Comparison of ENCODE assay signal across 25 cellular contexts in the genomic region with DNA sequence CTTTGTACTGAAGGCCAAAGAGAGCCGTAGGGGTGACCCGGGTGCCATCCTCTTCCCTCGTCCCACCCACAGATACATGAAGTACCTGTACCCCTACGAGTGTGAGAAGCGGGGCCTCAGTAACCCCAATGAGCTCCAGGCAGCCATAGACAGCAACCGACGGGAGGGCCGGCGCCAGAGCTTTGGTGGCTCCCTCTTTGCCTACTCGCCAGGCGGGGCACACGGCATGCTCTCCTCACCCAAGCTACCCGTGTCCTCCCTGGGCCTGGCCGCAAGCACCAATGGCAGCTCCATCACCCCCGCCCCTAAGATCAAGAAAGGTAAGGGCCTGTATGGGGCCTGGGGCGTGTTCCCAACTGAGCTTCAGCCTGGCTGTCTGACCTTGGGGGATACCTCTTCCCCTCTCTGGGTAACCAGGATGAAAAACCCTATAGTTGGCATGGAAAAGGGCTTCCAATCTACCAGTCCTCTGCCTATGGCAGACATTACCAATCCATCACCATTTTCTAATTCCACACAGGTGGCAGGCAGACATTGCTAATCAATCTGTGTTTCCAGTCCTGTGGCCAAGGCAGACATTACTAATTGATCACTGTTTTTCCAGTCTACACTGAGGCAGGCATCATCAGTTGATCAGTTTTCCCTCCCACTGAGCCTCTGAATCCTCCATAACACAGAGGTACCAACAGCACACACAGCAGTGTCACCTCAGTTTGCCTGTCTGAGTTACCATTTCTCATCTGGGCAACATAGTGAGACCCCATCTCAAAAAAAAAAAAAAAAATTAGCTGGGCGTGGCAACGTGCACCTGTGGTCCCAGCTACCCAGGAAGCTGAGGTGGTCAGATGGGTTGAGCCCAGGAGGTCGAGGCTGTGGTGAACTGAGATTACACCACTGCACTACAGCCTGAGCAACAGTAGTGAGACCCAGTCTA. TPM values are rescaled to one million over a fixed set of nuclear protein-coding genes. Genes with fewer than 3 reads are reported as not detected.
A peak's percentile ranks its signal among the peaks of the same experiment; 100 is the strongest.
DNase-seq lines count a peak whose midpoint lies in the region; ATAC-seq, FAIRE-seq and TF ChIP-seq lines count a peak whose summit lies in the region.
"Had no signal": no experiment of that assay in that cellular context is flagged by ENCODE, and none has a peak within 500 bp of the region (broad histone marks: within the 10 kb centered on the region; RNA-seq: fewer than 3 reads in every experiment).

No MANE protein-coding gene starts in this region.

- intact Hi-C loops in K562 (cut with micrococcal nuclease): no loop called here

- no peaks in the 10 kb centered on the region for H3K27me3 Mint-ChIP-seq in mesothelial cell of epicardium (ENCODE audit: low read depth)
- peaks cover 3% of the 10 kb centered on the region for H3K27me3 Mint-ChIP-seq in nephron progenitor cell (ENCODE audit: low read depth, poor library complexity)
- H3K27me3 Mint-ChIP-seq: activated naive CD4-positive, alpha-beta T cell treated with anti-CD3 and anti-CD28 coated beads, Interleukin-2, amount 50 U/mL, for 24 hours; T-cell had no signal

- TF ChIP-seq CTCF in K562 (IDR thresholded peaks at IDR 0.05 in 2 of 3, conservative IDR thresholded peaks at IDR 0.05 in 1 of 3; ENCODE audit: insufficient read depth in 2 of 3, low read depth in 1 of 3, low read length in 3 of 3): no peak
- no peak for TF ChIP-seq CTCF in mesothelial cell of epicardium (IDR thresholded peaks at IDR 0.05; ENCODE audit: unreplicated experiment)
- TF ChIP-seq CTCF in nephron progenitor cell (IDR thresholded peaks at IDR 0.05): no peak

- H3K9me3 Mint-ChIP-seq in mesothelial cell of epicardium (peaks cover 4% of the 10 kb centered on the region), nephron progenitor cell (peaks cover 27% of the 10 kb centered on the region)
- H3K9me3 Mint-ChIP-seq: activated naive CD4-positive, alpha-beta T cell treated with anti-CD3 and anti-CD28 coated beads, Interleukin-2, amount 50 U/mL, for 24 hours; stimulated activated effector memory CD8-positive, alpha-beta T cell treated with anti-CD3 and anti-CD28 coated beads, Interleukin-12 subunit alpha, Interleukin-12 subunit beta, amount 100 ng/mL, for 72 hours; T-cell had no signal

- no peak overlapping the region for H3K4me3 Mint-ChIP-seq in mesothelial cell of epicardium
- H3K4me3 Mint-ChIP-seq in nephron progenitor cell: no peak overlapping the region
- H3K4me3 Mint-ChIP-seq: activated naive CD4-positive, alpha-beta T cell treated with anti-CD3 and anti-CD28 coated beads, Interleukin-2, amount 50 U/mL, for 24 hours; CD14-positive monocyte; stimulated activated effector memory CD8-positive, alpha-beta T cell treated with anti-CD3 and anti-CD28 coated beads, Interleukin-12 subunit alpha, Interleukin-12 subunit beta, amount 100 ng/mL, for 72 hours; T-cell had no signal

- peaks cover 25% of the 10 kb centered on the region for H3K9me3 ChIP-seq in K562 (replicated peaks; ENCODE audit: control insufficient read depth, insufficient read depth, low read depth, low read length)
- H3K9me3 ChIP-seq: thoracic aorta had no signal

- H3K4me1 Mint-ChIP-seq in mesothelial cell of epicardium (peaks cover 17% of the 10 kb centered on the region), nephron progenitor cell (peaks cover 26% of the 10 kb centered on the region)
- H3K4me1 Mint-ChIP-seq: stimulated activated effector memory CD8-positive, alpha-beta T cell treated with anti-CD3 and anti-CD28 coated beads, Interleukin-12 subunit alpha, Interleukin-12 subunit beta, amount 100 ng/mL, for 72 hours had no signal

- H3K36me3 ChIP-seq in K562 (ENCODE audit: control insufficient read depth, insufficient read depth, low read length): peaks cover 80% of the 10 kb centered on the region

- no peak overlapping the region for H3K27ac ChIP-seq in K562 (ENCODE audit: extremely low read depth, low read depth, low read length)
- H3K27ac ChIP-seq: thoracic aorta had no signal

- H3K4me1 ChIP-seq in K562 (replicated peaks in 1 of 2; ENCODE audit: control insufficient read depth in 2 of 2, insufficient read depth in 2 of 2, low read length in 2 of 2): peaks cover 29 to 50% of the 10 kb centered on the region in 2 experiments

- TF ChIP-seq POLR2A in K562 (conservative IDR thresholded peaks at IDR 0.05): no peak

- H3K36me3 Mint-ChIP-seq in mesothelial cell of epicardium (peaks cover 31% of the 10 kb centered on the region), nephron progenitor cell (ENCODE audit: low read depth) (peaks cover 70% of the 10 kb centered on the region)

- no peak for ATAC-seq in K562
- ATAC-seq: left lobe of liver; stimulated activated effector memory CD8-positive, alpha-beta T cell treated with anti-CD3 and anti-CD28 coated beads, Interleukin-12 subunit alpha, Interleukin-12 subunit beta, amount 100 ng/mL, for 72 hours; T-cell had no signal

- H4K20me1 ChIP-seq in K562 (replicated peaks; ENCODE audit: control insufficient read depth, insufficient read depth, low read length): no peaks in the 10 kb centered on the region

- no peak overlapping the region for H2AFZ ChIP-seq in K562 (ENCODE audit: low read depth, low read length)

- FAIRE-seq in K562 (lab: Jason Lieb, UNC): peak; percentile 19
- FAIRE-seq: A204.1, colon, endothelial cell of umbilical vein, frontal cortex had no signal

- H3K27ac Mint-ChIP-seq in mesothelial cell of epicardium: peak overlapping the region; percentile 53
- H3K27ac Mint-ChIP-seq in nephron progenitor cell: no peak overlapping the region
- H3K27ac Mint-ChIP-seq: activated naive CD4-positive, alpha-beta T cell treated with anti-CD3 and anti-CD28 coated beads, Interleukin-2, amount 50 U/mL, for 24 hours; stimulated activated effector memory CD8-positive, alpha-beta T cell treated with anti-CD3 and anti-CD28 coated beads, Interleukin-12 subunit alpha, Interleukin-12 subunit beta, amount 100 ng/mL, for 72 hours; T-cell had no signal

- no peak overlapping the region for H3K4me2 ChIP-seq in K562 (ENCODE audit: insufficient read depth, low read length)

- in situ Hi-C loops in K562 (cut with MboI): no loop called here

- no peaks in the 10 kb centered on the region for H3K9me1 ChIP-seq in K562 (ENCODE audit: control insufficient read depth, insufficient read depth, low read length)

- BruUV-seq in K562 (replicated peaks; lab: Mats Ljungman, UMichigan): no TSS peak

- DNase-seq in DMS53 (lab: John Stamatoyannopoulos, UW) (peak; percentile 63), DMS53 treated with DMSO at 0.1 percent for 48 hours (lab: John Stamatoyannopoulos, UW; ENCODE audit: unreplicated experiment) (no peak), K562 (ENCODE audit: extremely low read depth in 1 of 4, low spot score in 3 of 4) (no peak), mesothelial cell of epicardium (ENCODE audit: low spot score in 2 of 2, unreplicated experiment in 2 of 2) (no peak), UCSD-AML1 (lab: John Stamatoyannopoulos, UW; ENCODE audit: unreplicated experiment) (no peak), nephron progenitor cell (no peak), iPS-NIHi11 (ENCODE audit: low spot score) (no peak)
- DNase-seq in Jurkat, Clone E6-1 (ENCODE audit: low read depth, low spot score): peak; percentile 57
- DNase-seq: activated CD4-positive, alpha-beta T cell treated with anti-CD3 and anti-CD28 coated beads, Interleukin-2, amount 50 U/mL, for 48 hours; activated T-cell treated with anti-CD3 and anti-CD28 coated beads, Interleukin-2, amount 50 U/mL, for 1 hour; DMS79; Kasumi-1; NCI-H1417 treated with DMSO at 0.1 percent for 48 hours; stimulated activated CD4-positive, alpha-beta T cell treated with anti-CD3 and anti-CD28 coated beads, Interleukin-15, amount 100 ng/mL, for 24 hours; T-cell had no signal

- peaks cover 27% of the 10 kb centered on the region for H3K79me2 ChIP-seq in K562 (ENCODE audit: control insufficient read depth, insufficient read depth, low read length)

- TF ChIP-seq EP300 in K562 (IDR thresholded peaks at IDR 0.05; ENCODE audit: low read length): no peak

- no peak overlapping the region for H3K9ac ChIP-seq in K562 (ENCODE audit: insufficient read depth in 1 of 2, low read depth in 2 of 2, low read length in 2 of 2)

- no peaks in the 10 kb centered on the region for H3K27me3 ChIP-seq in K562 (ENCODE audit: control insufficient read depth in 2 of 2, insufficient read depth in 2 of 2, low read length in 2 of 2)

- no peak for TF ChIP-seq RAD21 in K562 (CRISPR knock-in tag; conservative IDR thresholded peaks at IDR 0.05 in 1 of 2, IDR thresholded peaks at IDR 0.05 in 1 of 2)

- CTCF ChIA-PET in K562 (lab: Yijun Ruan, JAX; ENCODE audit: low intra/inter-chr PET ratio): no interaction called here

- POLR2A ChIA-PET in K562 (lab: Yijun Ruan, JAX): interaction anchor here (0.7 to 1.0 kb wide), 2 partner anchors 21 to 227 kb away, joined by 3 to 4 read pairs; no protein-coding TSS in a partner anchor

- no peak overlapping the region for H3K4me3 ChIP-seq in Jurkat, Clone E6-1 (ENCODE audit: low read length)
- H3K4me3 ChIP-seq in K562: no peak overlapping the region
- H3K4me3 ChIP-seq: thoracic aorta had no signal

- WGBS in K562 (ENCODE audit: insufficient coverage, low coverage, missing lambda C conversion rate): 93% methylated on average over 17 of the region's 19 CpGs

RNA-seq across cellular contexts. Expression of a gene that starts 19.1 kb away (rescaled TPM):
- polyA plus RNA-seq in Jurkat, Clone E6-1 (2012; ENCODE audit: insufficient read depth, insufficient read length): 93.9 TPM
- total RNA-seq in K562 (2011; cell fraction: chromatin; rRNA removed; ENCODE audit: low replicate concordance): 32.2 and 119 TPM in 2 replicates
- 140 and 174 TPM in 2 replicates for total RNA-seq in K562 (2011; cell fraction: nucleolus; rRNA removed)
- total RNA-seq in K562 (2011; cell fraction: nucleoplasm; rRNA removed): 50.0 and 55.1 TPM in 2 replicates
- total RNA-seq in K562 (2014; rRNA removed): 181 and 210 TPM in 2 replicates
- 13.0 and 15.5 TPM in 2 replicates for total RNA-seq in K562 (2014; rRNA removed; fragmentation: Illumina TruSeq; extraction: Trizol)
- 37.6 and 45.0 TPM in 2 replicates for total RNA-seq in K562 (2015; rRNA removed; fragmentation: Illumina TruSeq; extraction: Trizol)
- total RNA-seq in K562 (2021): 128 and 134 TPM in 2 replicates
- 30.1 and 47.8 TPM in 2 replicates for polyA plus RNA-seq in K562 (2011; rRNA removed)
- 62.1 and 244 TPM in 2 replicates for polyA plus RNA-seq in K562 (2011; cell fraction: cytosol; rRNA removed)
- polyA plus RNA-seq in K562 (2011; cell fraction: nucleus; rRNA removed): 137 and 203 TPM in 2 replicates
- polyA plus RNA-seq in K562 (2012): 73.6 and 92.2 TPM in 2 replicates
- polyA plus RNA-seq in K562 (2014; fragmentation: Illumina TruSeq; extraction: Trizol): 16.3 and 52.9 TPM in 2 replicates
- 1 to 10 TPM in 1 of 2 experiments, under 1 TPM in 1; 0.65 to 1.1 TPM for polyA plus RNA-seq in K562 (2014; fragmentation: Nextera tagmentation; extraction: Ambion mirVana)
- polyA plus RNA-seq in K562 (2014; rRNA removed): 106 and 130 TPM in 2 replicates
- 17.0 and 26.0 TPM in 2 replicates for polyA minus RNA-seq in K562 (2011; rRNA and poly(A)+ RNA removed)
- 90.0 and 91.8 TPM in 2 replicates for polyA minus RNA-seq in K562 (2011; cell fraction: cytosol; rRNA and poly(A)+ RNA removed)
- 52.1 and 52.4 TPM in 2 replicates for polyA minus RNA-seq in K562 (2011; cell fraction: nucleus; rRNA and poly(A)+ RNA removed)
- total RNA-seq in mesothelial cell of epicardium: 59.3 to 65.2 TPM (median 59.4 TPM) in 3 replicates

RNA-seq across cellular contexts. Expression of a gene that starts 35.2 kb away (rescaled TPM):
- polyA plus RNA-seq in Jurkat, Clone E6-1 (2012; ENCODE audit: insufficient read depth, insufficient read length): 0.36 TPM
- 0.32 and 0.88 TPM in 2 replicates for total RNA-seq in K562 (2011; cell fraction: chromatin; rRNA removed; ENCODE audit: low replicate concordance)
- 1.3 and 2.9 TPM in 2 replicates for total RNA-seq in K562 (2011; cell fraction: nucleolus; rRNA removed)
- 0.29 and 0.46 TPM in 2 replicates for total RNA-seq in K562 (2011; cell fraction: nucleoplasm; rRNA removed)
- total RNA-seq in K562 (2014; rRNA removed) (0.95 TPM in 1 of 2 replicates, not detected in the other), K562 (2014; rRNA removed; fragmentation: Illumina TruSeq; extraction: Trizol) (not detected in 2 replicates), K562 (2015; rRNA removed; fragmentation: Illumina TruSeq; extraction: Trizol) (not detected in 2 replicates), K562 (2021) (0.51 TPM in 1 of 2 replicates, not detected in the other), mesothelial cell of epicardium (0.29 to 0.36 TPM (median 0.34 TPM) in 3 replicates)
- polyA plus RNA-seq in K562 (2011; rRNA removed) (0.06 and 0.23 TPM in 2 replicates), K562 (2014; fragmentation: Illumina TruSeq; extraction: Trizol) (not detected in 2 replicates), K562 (2014; fragmentation: Nextera tagmentation; extraction: Ambion mirVana) (not detected), K562 (2014; rRNA removed) (0.15 and 0.19 TPM in 2 replicates)
- 0.31 and 0.53 TPM in 2 replicates for polyA plus RNA-seq in K562 (2011; cell fraction: cytosol; rRNA removed)
- polyA plus RNA-seq in K562 (2011; cell fraction: nucleus; rRNA removed): 2.2 and 2.5 TPM in 2 replicates
- 0.12 and 0.51 TPM in 2 replicates for polyA plus RNA-seq in K562 (2012)
- 0.06 TPM in 1 of 2 replicates, not detected in the other for polyA minus RNA-seq in K562 (2011; rRNA and poly(A)+ RNA removed)
- not detected in 2 replicates for polyA minus RNA-seq in K562 (2011; cell fraction: cytosol; rRNA and poly(A)+ RNA removed)
- 0.40 and 1.4 TPM in 2 replicates for polyA minus RNA-seq in K562 (2011; cell fraction: nucleus; rRNA and poly(A)+ RNA removed)
- total RNA-seq: left lobe of liver had no signal

RNA-seq across cellular contexts. Expression of a gene that starts 39.2 kb away (rescaled TPM):
- 16.7 TPM for polyA plus RNA-seq in Jurkat, Clone E6-1 (2012; ENCODE audit: insufficient read depth, insufficient read length)
- 89.0 and 254 TPM in 2 replicates for total RNA-seq in K562 (2011; cell fraction: chromatin; rRNA removed; ENCODE audit: low replicate concordance)
- total RNA-seq in K562 (2011; cell fraction: nucleolus; rRNA removed): 180 and 206 TPM in 2 replicates
- 120 and 121 TPM in 2 replicates for total RNA-seq in K562 (2011; cell fraction: nucleoplasm; rRNA removed)
- total RNA-seq in K562 (2014; rRNA removed) (55.2 and 62.0 TPM in 2 replicates), K562 (2014; rRNA removed; fragmentation: Illumina TruSeq; extraction: Trizol) (14.8 and 16.4 TPM in 2 replicates), K562 (2015; rRNA removed; fragmentation: Illumina TruSeq; extraction: Trizol) (39.0 and 41.3 TPM in 2 replicates), K562 (2021) (97.2 and 118 TPM in 2 replicates), mesothelial cell of epicardium (65.9 to 72.4 TPM (median 70.6 TPM) in 3 replicates)
- polyA plus RNA-seq in K562 (2011; rRNA removed) (27.9 and 44.1 TPM in 2 replicates), K562 (2014; fragmentation: Illumina TruSeq; extraction: Trizol) (31.2 and 62.4 TPM in 2 replicates), K562 (2014; fragmentation: Nextera tagmentation; extraction: Ambion mirVana) (1 to 10 TPM; 1.4 to 2.0 TPM), K562 (2014; rRNA removed) (31.0 and 46.7 TPM in 2 replicates)
- polyA plus RNA-seq in K562 (2011; cell fraction: cytosol; rRNA removed): 43.2 and 88.8 TPM in 2 replicates
- polyA plus RNA-seq in K562 (2011; cell fraction: nucleus; rRNA removed): 58.8 and 128 TPM in 2 replicates
- polyA plus RNA-seq in K562 (2012): 49.0 and 52.3 TPM in 2 replicates
- 36.2 and 53.3 TPM in 2 replicates for polyA minus RNA-seq in K562 (2011; rRNA and poly(A)+ RNA removed)
- polyA minus RNA-seq in K562 (2011; cell fraction: cytosol; rRNA and poly(A)+ RNA removed): 119 and 167 TPM in 2 replicates
- polyA minus RNA-seq in K562 (2011; cell fraction: nucleus; rRNA and poly(A)+ RNA removed): 45.8 and 47.4 TPM in 2 replicates

RNA-seq across cellular contexts. Expression of a gene that starts 47.9 kb away (rescaled TPM):
- 0.54 TPM for polyA plus RNA-seq in Jurkat, Clone E6-1 (2012; ENCODE audit: insufficient read depth, insufficient read length)
- 13.9 and 50.0 TPM in 2 replicates for total RNA-seq in K562 (2011; cell fraction: chromatin; rRNA removed; ENCODE audit: low replicate concordance)
- total RNA-seq in K562 (2011; cell fraction: nucleolus; rRNA removed): 79.5 and 104 TPM in 2 replicates
- 29.6 and 30.1 TPM in 2 replicates for total RNA-seq in K562 (2011; cell fraction: nucleoplasm; rRNA removed)
- total RNA-seq in K562 (2014; rRNA removed) (19.3 and 26.7 TPM in 2 replicates), K562 (2014; rRNA removed; fragmentation: Illumina TruSeq; extraction: Trizol) (0.80 and 1.1 TPM in 2 replicates), K562 (2015; rRNA removed; fragmentation: Illumina TruSeq; extraction: Trizol) (2.0 and 2.7 TPM in 2 replicates), K562 (2021) (36.2 and 39.4 TPM in 2 replicates), mesothelial cell of epicardium (1.0 to 1.5 TPM (median 1.1 TPM) in 3 replicates)
- polyA plus RNA-seq in K562 (2011; rRNA removed) (2.8 and 6.3 TPM in 2 replicates), K562 (2014; fragmentation: Illumina TruSeq; extraction: Trizol) (0.37 and 2.7 TPM in 2 replicates), K562 (2014; fragmentation: Nextera tagmentation; extraction: Ambion mirVana) (under 1 TPM; 0.55 to 0.75 TPM), K562 (2014; rRNA removed) (17.3 and 26.8 TPM in 2 replicates)
- 4.3 and 59.2 TPM in 2 replicates for polyA plus RNA-seq in K562 (2011; cell fraction: cytosol; rRNA removed)
- polyA plus RNA-seq in K562 (2011; cell fraction: nucleus; rRNA removed): 36.4 and 172 TPM in 2 replicates
- 6.9 and 23.9 TPM in 2 replicates for polyA plus RNA-seq in K562 (2012)
- 0.30 and 1.8 TPM in 2 replicates for polyA minus RNA-seq in K562 (2011; rRNA and poly(A)+ RNA removed)
- polyA minus RNA-seq in K562 (2011; cell fraction: cytosol; rRNA and poly(A)+ RNA removed): 5.8 and 14.1 TPM in 2 replicates
- polyA minus RNA-seq in K562 (2011; cell fraction: nucleus; rRNA and poly(A)+ RNA removed): 5.8 and 22.6 TPM in 2 replicates
- total RNA-seq: endothelial cell of umbilical vein, left lobe of liver, renal cortical epithelial cell, thoracic aorta had no signal
- polyA plus RNA-seq: CD14-positive monocyte, endothelial cell of umbilical vein had no signal

RNA-seq across cellular contexts. Expression of a gene that starts 52.0 kb away (rescaled TPM):
- polyA plus RNA-seq in Jurkat, Clone E6-1 (2012; ENCODE audit: insufficient read depth, insufficient read length): 52.6 TPM
- total RNA-seq in K562 (2011; cell fraction: chromatin; rRNA removed; ENCODE audit: low replicate concordance): 66.6 and 166 TPM in 2 replicates
- total RNA-seq in K562 (2011; cell fraction: nucleolus; rRNA removed): 109 and 113 TPM in 2 replicates
- total RNA-seq in K562 (2011; cell fraction: nucleoplasm; rRNA removed): 92.6 and 119 TPM in 2 replicates
- total RNA-seq in K562 (2014; rRNA removed) (63.2 and 75.6 TPM in 2 replicates), K562 (2014; rRNA removed; fragmentation: Illumina TruSeq; extraction: Trizol) (21.4 and 26.2 TPM in 2 replicates), K562 (2015; rRNA removed; fragmentation: Illumina TruSeq; extraction: Trizol) (44.6 and 46.1 TPM in 2 replicates), K562 (2021) (133 and 138 TPM in 2 replicates), mesothelial cell of epicardium (47.4 to 50.5 TPM (median 49.5 TPM) in 3 replicates)
- polyA plus RNA-seq in K562 (2011; rRNA removed) (59.0 and 93.9 TPM in 2 replicates), K562 (2014; fragmentation: Illumina TruSeq; extraction: Trizol) (87.6 and 109 TPM in 2 replicates), K562 (2014; fragmentation: Nextera tagmentation; extraction: Ambion mirVana) (1 to 10 TPM; 3.2 to 5.6 TPM), K562 (2014; rRNA removed) (140 and 154 TPM in 2 replicates)
- polyA plus RNA-seq in K562 (2011; cell fraction: cytosol; rRNA removed): 105 and 207 TPM in 2 replicates
- 149 and 223 TPM in 2 replicates for polyA plus RNA-seq in K562 (2011; cell fraction: nucleus; rRNA removed)
- 85.0 and 165 TPM in 2 replicates for polyA plus RNA-seq in K562 (2012)
- 11.6 and 16.6 TPM in 2 replicates for polyA minus RNA-seq in K562 (2011; rRNA and poly(A)+ RNA removed)
- polyA minus RNA-seq in K562 (2011; cell fraction: cytosol; rRNA and poly(A)+ RNA removed): 30.8 and 60.9 TPM in 2 replicates
- 22.8 and 25.2 TPM in 2 replicates for polyA minus RNA-seq in K562 (2011; cell fraction: nucleus; rRNA and poly(A)+ RNA removed)

Comparison
In these comparisons a context has a peak if more than half of its experiments do, and no peak if none do; other contexts are left out.
1. DNase-seq: peak in DMS53 (single experiment) and Jurkat, Clone E6-1 (single experiment); none in DMS53 treated with DMSO at 0.1 percent for 48 hours (single experiment), K562 (0 of 4), mesothelial cell of epicardium (0 of 2), UCSD-AML1 (single experiment), nephron progenitor cell (single experiment) and iPS-NIHi11 (single experiment).